In the genomic region with DNA sequence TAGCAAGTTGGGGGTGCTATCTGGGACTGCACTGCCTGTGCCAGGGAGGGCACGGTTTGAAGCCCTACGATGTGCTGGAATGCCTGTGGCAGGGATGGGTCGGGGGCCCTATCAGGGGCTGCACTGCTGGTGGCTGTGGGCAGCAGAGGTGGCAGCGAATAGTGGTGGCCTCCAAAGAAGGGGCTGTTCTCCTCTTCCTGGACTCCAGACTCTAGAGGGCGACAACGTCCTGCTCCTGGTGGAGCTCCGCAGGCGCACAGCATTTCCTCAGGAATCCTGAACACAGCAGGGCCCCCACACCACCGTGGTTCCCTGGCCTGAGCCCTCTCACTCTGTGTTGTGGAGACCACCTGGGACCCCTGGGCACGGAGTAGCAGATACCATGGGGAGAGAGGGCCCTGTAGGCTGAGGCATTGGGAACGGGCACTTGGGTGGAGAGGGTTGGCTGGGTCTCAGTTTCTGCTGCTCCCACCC, we compare ENCODE assay signal across 3 cellular contexts.
TF ChIP-seq lines count a peak whose summit lies in the region.

No MANE protein-coding gene starts in this region.

TF ChIP-seq in HCT116, 20 proteins besides CTCF, POLR2A, EP300 and RAD21 (continues in another document):
- TF ChIP-seq ZFX (IDR thresholded peaks at IDR 0.05) (no peak), EGR1 (IDR thresholded peaks at IDR 0.05; ENCODE audit: low read depth) (no peak), MAX (IDR thresholded peaks at IDR 0.05) (no peak), SRF (IDR thresholded peaks at IDR 0.05; ENCODE audit: low read depth) (no peak), CBX3 (IDR thresholded peaks at IDR 0.05; ENCODE audit: low read depth) (no peak), JUND (IDR thresholded peaks at IDR 0.05) (no peak), ZBTB33 (IDR thresholded peaks at IDR 0.05; ENCODE audit: extremely low read depth, insufficient replicate concordance, low read length) (no peak), EZH2 (IDR thresholded peaks at IDR 0.05) (no peak), TCF7L2 (IDR thresholded peaks at IDR 0.05; ENCODE audit: borderline replicate concordance, extremely low read depth, insufficient read depth, insufficient read length) (no peak), ZNF274 (IDR thresholded peaks at IDR 0.05; ENCODE audit: low read depth, low read length) (no peak), SIN3A (IDR thresholded peaks at IDR 0.05; ENCODE audit: low read depth) (no peak), EZH2phosphoT487 (IDR thresholded peaks at IDR 0.05; ENCODE audit: borderline replicate concordance) (no peak), ELF1 (IDR thresholded peaks at IDR 0.05; ENCODE audit: borderline replicate concordance, low read depth) (no peak), CEBPB (IDR thresholded peaks at IDR 0.05; ENCODE audit: low read depth) (no peak), SP1 (IDR thresholded peaks at IDR 0.05; ENCODE audit: low read depth) (no peak), YY1 (IDR thresholded peaks at IDR 0.05; ENCODE audit: extremely low read depth, insufficient replicate concordance, low read depth, low read length) (no peak), POLR2AphosphoS5 (IDR thresholded peaks at IDR 0.05; ENCODE audit: low read depth, low read length) (no peak)
- TF ChIP-seq, protein P1, sequence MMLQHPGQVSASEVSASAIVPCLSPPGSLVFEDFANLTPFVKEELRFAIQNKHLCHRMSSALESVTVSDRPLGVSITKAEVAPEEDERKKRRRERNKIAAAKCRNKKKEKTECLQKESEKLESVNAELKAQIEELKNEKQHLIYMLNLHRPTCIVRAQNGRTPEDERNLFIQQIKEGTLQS (IDR thresholded peaks at IDR 0.05): no peak

TF ChIP-seq in K562, 482 proteins besides CTCF, POLR2A, EP300 and RAD21:
- TF ChIP-seq NRF1 (conservative IDR thresholded peaks at IDR 0.05 in 1 of 2, IDR thresholded peaks at IDR 0.05 in 1 of 2) (peak; percentile 11 to 34; a peak in 1 of 4 replicates), ZNF511 (CRISPR knock-in tag; IDR thresholded peaks at IDR 0.05) (no peak), SMC3 (conservative IDR thresholded peaks at IDR 0.05; ENCODE audit: insufficient read depth, low read depth, low read length) (peak; percentile 76), ZBTB8A (IDR thresholded peaks at IDR 0.05; ENCODE audit: partially characterized antibody) (no peak), STAG1 (CRISPR knock-in tag; IDR thresholded peaks at IDR 0.05; ENCODE audit: borderline replicate concordance) (peak; percentile 36; the same call in 1 of the 2 replicates)
- TF ChIP-seq, protein P2, sequence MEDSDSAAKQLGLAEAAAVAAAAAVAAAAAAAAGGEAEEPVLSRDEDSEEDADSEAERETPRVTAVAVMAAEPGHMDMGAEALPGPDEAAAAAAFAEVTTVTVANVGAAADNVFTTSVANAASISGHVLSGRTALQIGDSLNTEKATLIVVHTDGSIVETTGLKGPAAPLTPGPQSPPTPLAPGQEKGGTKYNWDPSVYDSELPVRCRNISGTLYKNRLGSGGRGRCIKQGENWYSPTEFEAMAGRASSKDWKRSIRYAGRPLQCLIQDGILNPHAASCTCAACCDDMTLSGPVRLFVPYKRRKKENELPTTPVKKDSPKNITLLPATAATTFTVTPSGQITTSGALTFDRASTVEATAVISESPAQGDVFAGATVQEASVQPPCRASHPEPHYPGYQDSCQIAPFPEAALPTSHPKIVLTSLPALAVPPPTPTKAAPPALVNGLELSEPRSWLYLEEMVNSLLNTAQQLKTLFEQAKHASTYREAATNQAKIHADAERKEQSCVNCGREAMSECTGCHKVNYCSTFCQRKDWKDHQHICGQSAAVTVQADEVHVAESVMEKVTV (CRISPR knock-in tag; IDR thresholded peaks at IDR 0.05): peak; percentile 51

TF ChIP-seq in HepG2, 621 proteins besides CTCF, POLR2A, EP300 and RAD21 (continues in another document):
- TF ChIP-seq ZNF891 (CRISPR knock-in tag; IDR thresholded peaks at IDR 0.05) (peak; percentile 58), ZNF331 (CRISPR knock-in tag; IDR thresholded peaks at IDR 0.05) (peak; percentile 51; the same call in 1 of the 2 replicates), ZNF772 (CRISPR knock-in tag; IDR thresholded peaks at IDR 0.05) (peak; percentile 28; the same call in 1 of the 2 replicates), ZNF776 (CRISPR knock-in tag; IDR thresholded peaks at IDR 0.05) (no peak), ZNF362 (CRISPR knock-in tag; IDR thresholded peaks at IDR 0.05; ENCODE audit: borderline replicate concordance) (0 out of 2 replicates have a peak, but pooled peaks have one; percentile 16), ZNF792 (CRISPR knock-in tag; IDR thresholded peaks at IDR 0.05) (0 out of 2 replicates have a peak, but pooled peaks have one; percentile 27), HNRNPL (IDR thresholded peaks at IDR 0.05; ENCODE audit: low read depth, low read length) (peak; percentile 69; the same call in 1 of the 2 replicates), KLF13 (CRISPR knock-in tag; IDR thresholded peaks at IDR 0.05) (no peak), TSC22D2 (CRISPR knock-in tag; IDR thresholded peaks at IDR 0.05; ENCODE audit: borderline replicate concordance) (0 out of 2 replicates have a peak, but pooled peaks have one; percentile 76), TEAD3 (CRISPR knock-in tag; optimal IDR thresholded peaks at IDR 0.05; ENCODE audit: borderline replicate concordance) (peak; percentile 71), ZNF547 (CRISPR knock-in tag; IDR thresholded peaks at IDR 0.05) (0 out of 2 replicates have a peak, but pooled peaks have one; percentile 22), CBX5 (CRISPR knock-in tag; IDR thresholded peaks at IDR 0.05; ENCODE audit: borderline replicate concordance) (peak; percentile 51; the same call in 1 of the 2 replicates), PITX1 (CRISPR knock-in tag; IDR thresholded peaks at IDR 0.05) (peak; percentile 25; the same call in 1 of the 2 replicates), THAP11 (CRISPR knock-in tag; IDR thresholded peaks at IDR 0.05) (0 out of 2 replicates have a peak, but pooled peaks have one; percentile 13), MAZ (IDR thresholded peaks at IDR 0.05; ENCODE audit: borderline replicate concordance, low read depth, low read length) (no peak), MAZ (CRISPR knock-in tag; IDR thresholded peaks at IDR 0.05; ENCODE audit: low read depth) (0 out of 2 replicates have a peak, but pooled peaks have one; percentile 29), ZNF280B (CRISPR knock-in tag; IDR thresholded peaks at IDR 0.05; ENCODE audit: borderline replicate concordance) (no peak; the same call in 1 of the 2 replicates), FOXA1 (IDR thresholded peaks at IDR 0.05) (no peak), FOXA1 (CRISPR knock-in tag; IDR thresholded peaks at IDR 0.05) (0 out of 2 replicates have a peak, but pooled peaks have one; percentile 44), ELF1 (CRISPR knock-in tag; IDR thresholded peaks at IDR 0.05) (peak; percentile 52; the same call in 1 of the 2 replicates), ZNF598 (CRISPR knock-in tag; IDR thresholded peaks at IDR 0.05; ENCODE audit: borderline replicate concordance) (peak; percentile 56; the same call in 1 of the 2 replicates), KDM4B (CRISPR knock-in tag; IDR thresholded peaks at IDR 0.05) (peak; percentile 80; the same call in 1 of the 2 replicates), ZZZ3 (CRISPR knock-in tag; IDR thresholded peaks at IDR 0.05; ENCODE audit: borderline replicate concordance) (no peak), ZNF335 (CRISPR knock-in tag; IDR thresholded peaks at IDR 0.05) (no peak), ELF3 (CRISPR knock-in tag; IDR thresholded peaks at IDR 0.05) (peak; percentile 61), ETV5 (CRISPR knock-in tag; IDR thresholded peaks at IDR 0.05; ENCODE audit: borderline replicate concordance) (peak; percentile 20; the same call in 1 of the 2 replicates), ZBTB7B (CRISPR knock-in tag; IDR thresholded peaks at IDR 0.05) (peak; percentile 62; the same call in 1 of the 2 replicates)
- TF ChIP-seq, protein P3, sequence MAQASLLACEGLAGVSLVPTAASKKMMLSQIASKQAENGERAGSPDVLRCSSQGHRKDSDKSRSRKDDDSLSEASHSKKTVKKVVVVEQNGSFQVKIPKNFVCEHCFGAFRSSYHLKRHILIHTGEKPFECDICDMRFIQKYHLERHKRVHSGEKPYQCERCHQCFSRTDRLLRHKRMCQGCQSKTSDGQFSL (CRISPR knock-in tag; IDR thresholded peaks at IDR 0.05): peak; percentile 53; the same call in 1 of the 2 replicates
- TF ChIP-seq, protein P4, sequence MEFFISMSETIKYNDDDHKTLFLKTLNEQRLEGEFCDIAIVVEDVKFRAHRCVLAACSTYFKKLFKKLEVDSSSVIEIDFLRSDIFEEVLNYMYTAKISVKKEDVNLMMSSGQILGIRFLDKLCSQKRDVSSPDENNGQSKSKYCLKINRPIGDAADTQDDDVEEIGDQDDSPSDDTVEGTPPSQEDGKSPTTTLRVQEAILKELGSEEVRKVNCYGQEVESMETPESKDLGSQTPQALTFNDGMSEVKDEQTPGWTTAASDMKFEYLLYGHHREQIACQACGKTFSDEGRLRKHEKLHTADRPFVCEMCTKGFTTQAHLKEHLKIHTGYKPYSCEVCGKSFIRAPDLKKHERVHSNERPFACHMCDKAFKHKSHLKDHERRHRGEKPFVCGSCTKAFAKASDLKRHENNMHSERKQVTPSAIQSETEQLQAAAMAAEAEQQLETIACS (CRISPR knock-in tag; IDR thresholded peaks at IDR 0.05): no peak
- TF ChIP-seq, protein P5, sequence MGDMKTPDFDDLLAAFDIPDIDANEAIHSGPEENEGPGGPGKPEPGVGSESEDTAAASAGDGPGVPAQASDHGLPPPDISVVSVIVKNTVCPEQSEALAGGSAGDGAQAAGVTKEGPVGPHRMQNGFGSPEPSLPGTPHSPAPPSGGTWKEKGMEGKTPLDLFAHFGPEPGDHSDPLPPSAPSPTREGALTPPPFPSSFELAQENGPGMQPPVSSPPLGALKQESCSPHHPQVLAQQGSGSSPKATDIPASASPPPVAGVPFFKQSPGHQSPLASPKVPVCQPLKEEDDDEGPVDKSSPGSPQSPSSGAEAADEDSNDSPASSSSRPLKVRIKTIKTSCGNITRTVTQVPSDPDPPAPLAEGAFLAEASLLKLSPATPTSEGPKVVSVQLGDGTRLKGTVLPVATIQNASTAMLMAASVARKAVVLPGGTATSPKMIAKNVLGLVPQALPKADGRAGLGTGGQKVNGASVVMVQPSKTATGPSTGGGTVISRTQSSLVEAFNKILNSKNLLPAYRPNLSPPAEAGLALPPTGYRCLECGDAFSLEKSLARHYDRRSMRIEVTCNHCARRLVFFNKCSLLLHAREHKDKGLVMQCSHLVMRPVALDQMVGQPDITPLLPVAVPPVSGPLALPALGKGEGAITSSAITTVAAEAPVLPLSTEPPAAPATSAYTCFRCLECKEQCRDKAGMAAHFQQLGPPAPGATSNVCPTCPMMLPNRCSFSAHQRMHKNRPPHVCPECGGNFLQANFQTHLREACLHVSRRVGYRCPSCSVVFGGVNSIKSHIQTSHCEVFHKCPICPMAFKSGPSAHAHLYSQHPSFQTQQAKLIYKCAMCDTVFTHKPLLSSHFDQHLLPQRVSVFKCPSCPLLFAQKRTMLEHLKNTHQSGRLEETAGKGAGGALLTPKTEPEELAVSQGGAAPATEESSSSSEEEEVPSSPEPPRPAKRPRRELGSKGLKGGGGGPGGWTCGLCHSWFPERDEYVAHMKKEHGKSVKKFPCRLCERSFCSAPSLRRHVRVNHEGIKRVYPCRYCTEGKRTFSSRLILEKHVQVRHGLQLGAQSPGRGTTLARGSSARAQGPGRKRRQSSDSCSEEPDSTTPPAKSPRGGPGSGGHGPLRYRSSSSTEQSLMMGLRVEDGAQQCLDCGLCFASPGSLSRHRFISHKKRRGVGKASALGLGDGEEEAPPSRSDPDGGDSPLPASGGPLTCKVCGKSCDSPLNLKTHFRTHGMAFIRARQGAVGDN (CRISPR knock-in tag; IDR thresholded peaks at IDR 0.05): peak; percentile 48; the same call in 1 of the 2 replicates
- TF ChIP-seq, protein P6, sequence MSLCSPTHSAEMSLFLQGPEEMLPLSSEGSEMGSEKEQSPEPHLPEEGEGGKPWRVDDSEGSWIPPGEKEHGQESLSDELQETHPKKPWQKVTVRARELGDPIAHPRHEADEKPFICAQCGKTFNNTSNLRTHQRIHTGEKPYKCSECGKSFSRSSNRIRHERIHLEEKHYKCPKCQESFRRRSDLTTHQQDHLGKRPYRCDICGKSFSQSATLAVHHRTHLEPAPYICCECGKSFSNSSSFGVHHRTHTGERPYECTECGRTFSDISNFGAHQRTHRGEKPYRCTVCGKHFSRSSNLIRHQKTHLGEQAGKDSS (CRISPR knock-in tag; IDR thresholded peaks at IDR 0.05; ENCODE audit: borderline replicate concordance, low read depth): peak; percentile 34; the same call in 1 of the 2 replicates
- TF ChIP-seq, protein P7, sequence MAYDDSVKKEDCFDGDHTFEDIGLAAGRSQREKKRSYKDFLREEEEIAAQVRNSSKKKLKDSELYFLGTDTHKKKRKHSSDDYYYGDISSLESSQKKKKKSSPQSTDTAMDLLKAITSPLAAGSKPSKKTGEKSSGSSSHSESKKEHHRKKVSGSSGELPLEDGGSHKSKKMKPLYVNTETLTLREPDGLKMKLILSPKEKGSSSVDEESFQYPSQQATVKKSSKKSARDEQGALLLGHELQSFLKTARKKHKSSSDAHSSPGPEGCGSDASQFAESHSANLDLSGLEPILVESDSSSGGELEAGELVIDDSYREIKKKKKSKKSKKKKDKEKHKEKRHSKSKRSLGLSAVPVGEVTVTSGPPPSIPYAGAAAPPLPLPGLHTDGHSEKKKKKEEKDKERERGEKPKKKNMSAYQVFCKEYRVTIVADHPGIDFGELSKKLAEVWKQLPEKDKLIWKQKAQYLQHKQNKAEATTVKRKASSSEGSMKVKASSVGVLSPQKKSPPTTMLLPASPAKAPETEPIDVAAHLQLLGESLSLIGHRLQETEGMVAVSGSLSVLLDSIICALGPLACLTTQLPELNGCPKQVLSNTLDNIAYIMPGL (CRISPR knock-in tag; IDR thresholded peaks at IDR 0.05; ENCODE audit: borderline replicate concordance in 1 of 2, low read depth in 1 of 2): peak; percentile 46 to 60; a peak in 2 of 4 replicates
